In the genomic region with DNA sequence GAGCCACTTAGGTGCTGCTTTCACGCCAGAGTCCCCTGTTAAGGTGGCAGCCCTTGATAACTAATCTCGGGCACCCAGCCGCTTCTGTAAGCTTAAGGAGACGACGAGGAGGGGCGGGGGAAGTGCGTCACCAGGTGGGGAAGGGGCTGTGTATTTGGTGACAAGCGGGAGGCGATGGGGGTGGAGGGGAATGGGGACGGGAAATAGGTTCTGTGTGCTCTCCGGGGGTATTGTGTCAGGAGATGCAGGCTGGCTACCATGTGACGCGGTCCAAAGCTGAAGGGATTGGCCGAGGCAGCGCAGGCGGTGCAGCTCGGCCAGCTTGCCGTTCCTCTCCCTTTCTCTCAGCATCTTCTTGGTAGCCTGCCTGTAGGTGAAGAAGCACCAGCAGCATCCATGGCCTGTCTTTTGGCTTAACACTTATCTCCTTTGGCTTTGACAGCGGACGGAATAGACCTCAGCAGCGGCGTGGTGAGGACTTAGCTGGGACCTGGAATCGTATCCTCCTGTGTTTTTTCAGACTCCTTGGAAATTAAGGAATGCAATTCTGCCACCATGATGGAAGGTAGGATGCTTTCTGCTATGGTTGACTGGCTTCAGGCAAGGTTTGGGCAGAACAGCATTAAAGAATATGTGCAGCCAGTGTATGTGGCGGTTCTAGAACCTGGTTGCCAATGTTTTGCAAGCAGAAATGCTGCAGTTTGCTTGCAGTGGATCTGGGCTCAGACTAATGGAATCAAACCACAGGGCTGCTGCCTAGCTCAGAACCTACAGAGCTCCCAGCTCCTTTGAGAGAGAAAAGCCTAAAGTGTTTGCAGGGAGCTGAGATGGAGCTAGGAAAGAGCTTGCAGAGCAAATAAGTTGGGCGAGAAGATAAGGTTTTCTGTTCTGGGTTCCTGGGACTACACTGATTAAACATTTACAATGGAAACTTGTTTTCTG, we compare ENCODE assay signal across 8 cellular contexts. TPM values are rescaled to one million over a fixed set of nuclear protein-coding genes. Genes with fewer than 3 reads are reported as not detected.
DNase-seq lines count a peak whose midpoint lies in the region; ATAC-seq and TF ChIP-seq lines count a peak whose summit lies in the region.

A gene with protein sequence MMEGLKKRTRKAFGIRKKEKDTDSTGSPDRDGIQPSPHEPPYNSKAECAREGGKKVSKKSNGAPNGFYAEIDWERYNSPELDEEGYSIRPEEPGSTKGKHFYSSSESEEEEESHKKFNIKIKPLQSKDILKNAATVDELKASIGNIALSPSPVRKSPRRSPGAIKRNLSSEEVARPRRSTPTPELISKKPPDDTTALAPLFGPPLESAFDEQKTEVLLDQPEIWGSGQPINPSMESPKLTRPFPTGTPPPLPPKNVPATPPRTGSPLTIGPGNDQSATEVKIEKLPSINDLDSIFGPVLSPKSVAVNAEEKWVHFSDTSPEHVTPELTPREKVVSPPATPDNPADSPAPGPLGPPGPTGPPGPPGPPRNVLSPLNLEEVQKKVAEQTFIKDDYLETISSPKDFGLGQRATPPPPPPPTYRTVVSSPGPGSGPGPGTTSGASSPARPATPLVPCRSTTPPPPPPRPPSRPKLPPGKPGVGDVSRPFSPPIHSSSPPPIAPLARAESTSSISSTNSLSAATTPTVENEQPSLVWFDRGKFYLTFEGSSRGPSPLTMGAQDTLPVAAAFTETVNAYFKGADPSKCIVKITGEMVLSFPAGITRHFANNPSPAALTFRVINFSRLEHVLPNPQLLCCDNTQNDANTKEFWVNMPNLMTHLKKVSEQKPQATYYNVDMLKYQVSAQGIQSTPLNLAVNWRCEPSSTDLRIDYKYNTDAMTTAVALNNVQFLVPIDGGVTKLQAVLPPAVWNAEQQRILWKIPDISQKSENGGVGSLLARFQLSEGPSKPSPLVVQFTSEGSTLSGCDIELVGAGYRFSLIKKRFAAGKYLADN (plus strand): TSS at position 350 of the 942 bp plus-strand sequence. CDS start 206 bp downstream, at position 556.

- H3K9me3 ChIP-seq in gastrocnemius medialis: no peaks in the 10 kb centered on the region

- H3K36me3 ChIP-seq in gastrocnemius medialis: no peaks in the 10 kb centered on the region

- H3K4me3 Mint-ChIP-seq in chondrocyte (ENCODE audit: unreplicated experiment): peak within 1 kb of the TSS; percentile 81

- peak within 1 kb of the TSS; percentile 96 for H3K27ac Mint-ChIP-seq in chondrocyte (ENCODE audit: unreplicated experiment)

- intact Hi-C loops in gastrocnemius medialis (cut with DNase I; ENCODE audit: low total_unique reads): loop anchor here (10.0 kb wide), 1 partner anchor 171 kb away; no protein-coding TSS in a partner anchor

- ATAC-seq in gastrocnemius medialis (peak; percentile 65 to 70), GM19328 (IDR thresholded peaks at IDR 0.05; ENCODE audit: unreplicated experiment) (no peak), HG03095 (IDR thresholded peaks at IDR 0.05; ENCODE audit: unreplicated experiment) (no peak), HG03565 (IDR thresholded peaks at IDR 0.05; ENCODE audit: unreplicated experiment) (no peak)

- in situ Hi-C loops in gastrocnemius medialis (cut with MboI; ENCODE audit: low sequenced_read_pairs in 4 of 4): no loop called here

- H3K27me3 ChIP-seq in gastrocnemius medialis: peaks cover 0 to 11% (median 10%) of the 10 kb centered on the region in 3 donors

- H3K4me1 ChIP-seq in gastrocnemius medialis: peaks cover 0 to 4% of the 10 kb centered on the region in 2 donors

- H3K36me3 Mint-ChIP-seq in chondrocyte (ENCODE audit: low read depth): no peaks in the 10 kb centered on the region

- DNase-seq in EH (ENCODE audit: low read depth) (peak; percentile 87), NCI-H510A treated with DMSO at 0.1 percent for 48 hours (lab: John Stamatoyannopoulos, UW) (peak; percentile 58), chondrocyte (ENCODE audit: low spot score) (peak; percentile 67), iris pigment epithelial cell (ENCODE audit: low read depth) (peak; percentile 91), gastrocnemius medialis (peak; percentile 27 to 42)

- no peaks in the 10 kb centered on the region for H3K27me3 Mint-ChIP-seq in chondrocyte (ENCODE audit: low read depth)

- peak within 1 kb of the TSS; percentile 49 to 56 (median 52) for H3K4me3 ChIP-seq in gastrocnemius medialis

- TF ChIP-seq CTCF in chondrocyte (IDR thresholded peaks at IDR 0.05): no peak
- no peak for TF ChIP-seq CTCF in gastrocnemius medialis (IDR thresholded peaks at IDR 0.05 in 4 of 5, conservative IDR thresholded peaks at IDR 0.05 in 1 of 5)

- peak in 1 of 2 donors; percentile 49 for TF ChIP-seq POLR2A in gastrocnemius medialis (IDR thresholded peaks at IDR 0.05)

- peak within 1 kb of the TSS; percentile 64 to 78 (median 74) for H3K27ac ChIP-seq in gastrocnemius medialis

- H3K9me3 Mint-ChIP-seq in chondrocyte (ENCODE audit: low read depth): no peaks in the 10 kb centered on the region

- peaks cover 66% of the 10 kb centered on the region for H3K4me1 Mint-ChIP-seq in chondrocyte (ENCODE audit: low read depth)

RNA-seq across cellular contexts. Expression of the gene that starts here (rescaled TPM):
- total RNA-seq in chondrocyte: 29.3 to 47.9 TPM (median 31.8 TPM) in 3 replicates
- total RNA-seq in gastrocnemius medialis: 1 to 10 TPM; 2.5 to 7.1 (median 2.9) TPM

Comparison
In these comparisons a context has a peak if more than half of its experiments do, and no peak if none do; other contexts are left out.
1. DNase-seq: peak in every context shown above with its lines; median percentile 91 in iris pigment epithelial cell; 87 in EH; 67 in chondrocyte; 58 in NCI-H510A treated with DMSO at 0.1 percent for 48 hours; 34 in gastrocnemius medialis.
2. ATAC-seq: peak in gastrocnemius medialis (2 of 2); none in GM19328 (single experiment), HG03095 (single experiment) and HG03565 (single experiment).